ENCODE assay signal across 10 cellular contexts in genomic region chr13:110109910-110110309, GRCh38.
DNase-seq lines count a peak whose midpoint lies in the region; ATAC-seq, FAIRE-seq and TF ChIP-seq lines count a peak whose summit lies in the region.
"Had no signal": no experiment of that assay in that cellular context is flagged by ENCODE, and none has a peak within 500 bp of the region (broad histone marks: within the 10 kb centered on the region; RNA-seq: fewer than 3 reads in every experiment).

No MANE protein-coding gene starts in this region.

- no peak overlapping the region for H2BK12ac ChIP-seq in neuronal stem cell (ENCODE audit: low read length)

- no peak overlapping the region for H4K8ac ChIP-seq in neuronal stem cell (ENCODE audit: low read depth, low read length)

- H2AK5ac ChIP-seq in neuronal stem cell (ENCODE audit: low read depth, low read length) = no peak overlapping the region

- FAIRE-seq in GM19239 (lab: Jason Lieb, UNC) = no peak

- no peak overlapping the region for H3K9ac ChIP-seq in neuronal stem cell (ENCODE audit: low read depth, low read length, poor library complexity)

- no peak overlapping the region for H3K18ac ChIP-seq in neuronal stem cell (ENCODE audit: low read length)

- no peaks in the 10 kb centered on the region for H3K79me1 ChIP-seq in neuronal stem cell (ENCODE audit: low read depth, low read length)

- peak; percentile 95 for DNase-seq in AG08395 (ENCODE audit: low spot score)
- DNase-seq in RWPE1 (ENCODE audit: low spot score) = peak; percentile 65
- peak; percentile 96 for DNase-seq in fibroblast of mammary gland (ENCODE audit: low read depth)
- no peak for DNase-seq in neuronal stem cell (ENCODE audit: low spot score)
- no peak for DNase-seq in GM19239 (ENCODE audit: insufficient read length, low spot score)
- no peak for DNase-seq in HAP-1 (ENCODE audit: low spot score in 2 of 2)
- DNase-seq: activated effector memory CD4-positive, alpha-beta T cell treated with anti-CD3 and anti-CD28 coated beads, Interleukin-2, amount 50 U/mL, for 16 hours; COR-L47 had no signal

- H3K4me3 ChIP-seq in fibroblast of mammary gland (ENCODE audit: control insufficient read depth, low read depth, low read length) (no peak overlapping the region), neuronal stem cell (ENCODE audit: low read length in 2 of 2) (no peak overlapping the region), HAP-1 (no peak overlapping the region)

- in situ Hi-C loops in HAP-1 (cut with MboI; ENCODE audit: low sequenced_read_pairs) = loop anchor here (10.0 kb wide), 1 partner anchor 1145 kb away; no protein-coding TSS in a partner anchor

- H2BK120ac ChIP-seq in neuronal stem cell (ENCODE audit: low read depth, low read length) = no peak overlapping the region

- WGBS in neuronal stem cell (ENCODE audit: extremely low coverage in 2 of 2, insufficient read length in 2 of 2, insufficient replicate concordance in 1 of 2), 2 donors = no CpG with 5 or more reads among the region's 15 CpGs

- no peak overlapping the region for H2BK5ac ChIP-seq in neuronal stem cell (ENCODE audit: low read length)

- no peak overlapping the region for H3K4ac ChIP-seq in neuronal stem cell (ENCODE audit: low read length)

- no peak overlapping the region for H3K23ac ChIP-seq in neuronal stem cell (ENCODE audit: low read depth, low read length, poor library complexity)

- CTCF ChIA-PET in RWPE1 (lab: Yijun Ruan, JAX) = interaction anchor here (0.6 to 1.0 kb wide), 5 partner anchors 9 to 1195 kb away, joined by 3 to 5 read pairs (median 4); no protein-coding TSS in a partner anchor

- H3K9me3 ChIP-seq in neuronal stem cell (replicated peaks in 1 of 2; ENCODE audit: control insufficient read depth in 2 of 2, insufficient read depth in 1 of 2, low read depth in 1 of 2, low read length in 2 of 2) (peaks cover 0 to 2% of the 10 kb centered on the region in 2 donors), HAP-1 (no peaks in the 10 kb centered on the region)

- H3K14ac ChIP-seq in neuronal stem cell (ENCODE audit: low read length) = no peak overlapping the region

- H4K91ac ChIP-seq in neuronal stem cell (ENCODE audit: low read depth, low read length, poor library complexity) = no peak overlapping the region

- H3K4me1 ChIP-seq in neuronal stem cell (ENCODE audit: control insufficient read depth in 2 of 2, insufficient read depth in 1 of 2, low read depth in 1 of 2, low read length in 2 of 2) (peaks cover 9% of the 10 kb centered on the region in 2 donors), HAP-1 (no peaks in the 10 kb centered on the region)

- no peak overlapping the region for H2BK15ac ChIP-seq in neuronal stem cell (ENCODE audit: low read length)

- no peak overlapping the region for H3K4me2 ChIP-seq in neuronal stem cell (ENCODE audit: insufficient read depth, low read length, poor library complexity, severe bottlenecking)

- H3K36me3 ChIP-seq in neuronal stem cell (replicated peaks in 1 of 2; ENCODE audit: control insufficient read depth in 2 of 2, insufficient read depth in 2 of 2, low read length in 2 of 2) = peaks cover 0 to 3% of the 10 kb centered on the region in 2 donors
- no peaks in the 10 kb centered on the region for H3K36me3 ChIP-seq in HAP-1 (replicated peaks)

- peak overlapping the region; percentile 42 for H2AFZ ChIP-seq in neuronal stem cell (ENCODE audit: low read length)

- peak overlapping the region; percentile 46 for H3K27ac ChIP-seq in RWPE1
- no peak overlapping the region for H3K27ac ChIP-seq in neuronal stem cell (replicated peaks; ENCODE audit: low read length)

- POLR2A ChIA-PET in RWPE1 (lab: Yijun Ruan, JAX; ENCODE audit: low non-redundant PET) = no interaction called here

- no peak for ATAC-seq in GM18858 (IDR thresholded peaks at IDR 0.05; ENCODE audit: unreplicated experiment)
- no peak for ATAC-seq in HG03025 (IDR thresholded peaks at IDR 0.05; ENCODE audit: low FRiP score, unreplicated experiment)

- no peaks in the 10 kb centered on the region for H3K27me3 ChIP-seq in neuronal stem cell (ENCODE audit: control insufficient read depth in 3 of 3, insufficient read depth in 3 of 3, low read depth in 1 of 3, low read length in 3 of 3)
- no peaks in the 10 kb centered on the region for H3K27me3 ChIP-seq in HAP-1 (ENCODE audit: low read depth)

- TF ChIP-seq CTCF in RWPE1 (conservative IDR thresholded peaks at IDR 0.05; ENCODE audit: low read depth) (no peak), fibroblast of mammary gland (conservative IDR thresholded peaks at IDR 0.05; ENCODE audit: control insufficient read depth, insufficient read depth, low read depth, low read length) (no peak)

Comparison
In these comparisons a context has a peak if more than half of its experiments do, and no peak if none do; other contexts are left out.
1. DNase-seq: peak in AG08395 (single experiment), RWPE1 (single experiment) and fibroblast of mammary gland (single experiment); none in neuronal stem cell (single experiment), GM19239 (single experiment) and HAP-1 (0 of 2).